18 cellular contexts compared by ENCODE assay signal in genomic region chr20:17645546-17646208, GRCh38. TPM values are rescaled to one million over a fixed set of nuclear protein-coding genes. Genes with fewer than 3 reads are reported as not detected.
DNase-seq lines count a peak whose midpoint lies in the region; TF ChIP-seq lines count a peak whose summit lies in the region.
"Had no signal": no experiment of that assay in that cellular context is flagged by ENCODE, and none has a peak within 500 bp of the region (broad histone marks: within the 10 kb centered on the region; RNA-seq: fewer than 3 reads in every experiment).

No MANE protein-coding gene starts in this region.

- WGBS in hepatocyte (ENCODE audit: low lambda C conversion rate, missing lambda C conversion rate), result 72% methylated on average over 10 of the region's 10 CpGs

- H3K79me2 ChIP-seq in osteoblast (ENCODE audit: insufficient read depth, low read length) (peaks cover 100% of the 10 kb centered on the region), PC-9 (ENCODE audit: low read depth) (no peaks in the 10 kb centered on the region), hepatocyte (peaks cover 100% of the 10 kb centered on the region)

- no peak overlapping the region for H3K4me3 ChIP-seq in fibroblast of the aortic adventitia (ENCODE audit: low read depth, low read length)
- no peak overlapping the region for H3K4me3 ChIP-seq in osteoblast (ENCODE audit: insufficient read depth, low read length)
- no peak overlapping the region for H3K4me3 ChIP-seq in PC-9
- H3K4me3 ChIP-seq in hepatocyte, result no peak overlapping the region

- H4K20me1 ChIP-seq in osteoblast (ENCODE audit: insufficient read depth, low read length) (peaks cover 94% of the 10 kb centered on the region), PC-9 (ENCODE audit: insufficient read depth) (peaks cover 26% of the 10 kb centered on the region), hepatocyte (ENCODE audit: insufficient read depth, poor library complexity, severe bottlenecking) (peaks cover 100% of the 10 kb centered on the region)

- CTCF ChIA-PET in activated naive CD4-positive, alpha-beta T cell treated with anti-CD3 and anti-CD28 coated beads, Interleukin-2, amount 10 ng/mL, durations not matched to agents 7 days and 5 days (lab: Charles Lee), result interaction anchor here (0.6 kb wide), 1 partner anchor 12 kb away, joined by 3 read pairs; no protein-coding TSS in a partner anchor
- CTCF ChIA-PET in PC-9 (lab: Charles Lee), result no interaction called here

- peaks cover 11% of the 10 kb centered on the region for H3K4me1 Mint-ChIP-seq in activated naive CD4-positive, alpha-beta T cell treated with anti-CD3 and anti-CD28 coated beads, Interleukin-2, amount 10 ng/mL, durations not matched to agents 7 days and 5 days

- no peak overlapping the region for H2AFZ ChIP-seq in osteoblast (ENCODE audit: low read length)
- H2AFZ ChIP-seq in PC-9, result no peak overlapping the region
- no peak overlapping the region for H2AFZ ChIP-seq in hepatocyte

- H3K27ac ChIP-seq in osteoblast (ENCODE audit: low read depth, low read length), result peak overlapping the region; percentile 39
- no peak overlapping the region for H3K27ac ChIP-seq in PC-9
- H3K27ac ChIP-seq in hepatocyte, result no peak overlapping the region

- no peak for DNase-seq in activated naive CD4-positive, alpha-beta T cell treated with anti-CD3 and anti-CD28 coated beads, Interleukin-2, amount 10 ng/mL, durations not matched to agents 7 days and 5 days
- no peak for DNase-seq in activated naive CD4-positive, alpha-beta T cell treated with anti-CD3 and anti-CD28 coated beads, Interleukin-2, amount 50 U/mL, for 16 hours
- DNase-seq in fibroblast of the aortic adventitia (ENCODE audit: low read depth) (peak; percentile 27), osteoblast (ENCODE audit: insufficient read length, low spot score, missing footprints) (peak; percentile 58), PC-9 (no peak), hippocampal formation (lab: John Stamatoyannopoulos, UW) (no peak), hepatocyte (ENCODE audit: low spot score) (no peak), NK-92 (lab: John Stamatoyannopoulos, UW; ENCODE audit: unreplicated experiment) (no peak)
- DNase-seq: ACHN; activated CD8-positive, alpha-beta memory T cell treated with anti-CD3 and anti-CD28 coated beads, Interleukin-2, amount 10 ng/mL, durations not matched to agents 7 days and 5 days; activated naive CD4-positive, alpha-beta T cell treated with anti-CD3 and anti-CD28 coated beads for 36 hours; Calu3; MM.1S; retina; stimulated activated CD4-positive, alpha-beta T cell treated with anti-CD3 and anti-CD28 coated beads, Interleukin-4, amount 100 ng/mL, for 1 hour had no signal

- H3K9me2 ChIP-seq in PC-9 (ENCODE audit: insufficient read depth) (no peaks in the 10 kb centered on the region), hepatocyte (replicated peaks; ENCODE audit: insufficient read depth) (no peaks in the 10 kb centered on the region)

- H3K4me1 ChIP-seq in osteoblast (ENCODE audit: insufficient read depth, low read length), result peaks cover 36% of the 10 kb centered on the region
- no peaks in the 10 kb centered on the region for H3K4me1 ChIP-seq in PC-9 (replicated peaks; ENCODE audit: insufficient read depth)
- peaks cover 41% of the 10 kb centered on the region for H3K4me1 ChIP-seq in hepatocyte (ENCODE audit: insufficient read depth)

- POLR2A ChIA-PET in PC-9 (lab: Charles Lee; ENCODE audit: unreplicated experiment), result interaction anchor here (0.7 kb wide), 1 partner anchor 125 kb away, joined by 4 read pairs; no protein-coding TSS in a partner anchor

- H3F3A ChIP-seq in PC-9 (ENCODE audit: insufficient read depth, low read depth), result no peaks in the 10 kb centered on the region

- intact Hi-C loops in PC-9 (cut with micrococcal nuclease; ENCODE audit: unreplicated experiment), result no loop called here

- H3K36me3 ChIP-seq in osteoblast (ENCODE audit: insufficient read depth, low read length) (peaks cover 67% of the 10 kb centered on the region), PC-9 (ENCODE audit: low read depth) (no peaks in the 10 kb centered on the region), hepatocyte (replicated peaks; ENCODE audit: insufficient read depth, low read depth) (no peaks in the 10 kb centered on the region)

- no peaks in the 10 kb centered on the region for H3K27me3 Mint-ChIP-seq in activated naive CD4-positive, alpha-beta T cell treated with anti-CD3 and anti-CD28 coated beads, Interleukin-2, amount 10 ng/mL, durations not matched to agents 7 days and 5 days
- H3K27me3 Mint-ChIP-seq: activated CD8-positive, alpha-beta memory T cell treated with anti-CD3 and anti-CD28 coated beads, Interleukin-2, amount 10 ng/mL, durations not matched to agents 7 days and 5 days had no signal

- TF ChIP-seq CTCF in fibroblast of the aortic adventitia (IDR thresholded peaks at IDR 0.05; ENCODE audit: insufficient read depth, low read length), result no peak
- no peak for TF ChIP-seq CTCF in osteoblast (IDR thresholded peaks at IDR 0.05; ENCODE audit: extremely low read depth, low read depth, low read length)
- no peak for TF ChIP-seq CTCF in PC-9 (conservative IDR thresholded peaks at IDR 0.05)
- TF ChIP-seq CTCF in hepatocyte (IDR thresholded peaks at IDR 0.05; ENCODE audit: poor library complexity), result no peak

- H3K4me2 ChIP-seq in osteoblast (ENCODE audit: insufficient read depth, low read length), result no peak overlapping the region
- H3K4me2 ChIP-seq in PC-9, result no peak overlapping the region
- no peak overlapping the region for H3K4me2 ChIP-seq in hepatocyte

- H3K27me3 ChIP-seq in osteoblast (ENCODE audit: insufficient read depth, low read length) (no peaks in the 10 kb centered on the region), PC-9 (ENCODE audit: insufficient read depth, low read depth) (no peaks in the 10 kb centered on the region), hepatocyte (no peaks in the 10 kb centered on the region)

- H3K27ac Mint-ChIP-seq in activated naive CD4-positive, alpha-beta T cell treated with anti-CD3 and anti-CD28 coated beads, Interleukin-2, amount 10 ng/mL, durations not matched to agents 7 days and 5 days, result peak overlapping the region; percentile 25
- H3K27ac Mint-ChIP-seq: activated CD8-positive, alpha-beta memory T cell treated with anti-CD3 and anti-CD28 coated beads, Interleukin-2, amount 10 ng/mL, durations not matched to agents 7 days and 5 days; activated naive CD4-positive, alpha-beta T cell treated with anti-CD3 and anti-CD28 coated beads for 36 hours had no signal

- BruUV-seq in PC-9 (replicated peaks; lab: Mats Ljungman, UMichigan), result no TSS peak

- H3K36me3 Mint-ChIP-seq in activated naive CD4-positive, alpha-beta T cell treated with anti-CD3 and anti-CD28 coated beads, Interleukin-2, amount 10 ng/mL, durations not matched to agents 7 days and 5 days, result peaks cover 2% of the 10 kb centered on the region
- H3K36me3 Mint-ChIP-seq: activated CD8-positive, alpha-beta memory T cell treated with anti-CD3 and anti-CD28 coated beads, Interleukin-2, amount 10 ng/mL, durations not matched to agents 7 days and 5 days had no signal

- no peaks in the 10 kb centered on the region for H3K9me3 Mint-ChIP-seq in activated naive CD4-positive, alpha-beta T cell treated with anti-CD3 and anti-CD28 coated beads, Interleukin-2, amount 10 ng/mL, durations not matched to agents 7 days and 5 days
- H3K9me3 Mint-ChIP-seq: activated naive CD4-positive, alpha-beta T cell treated with anti-CD3 and anti-CD28 coated beads for 36 hours had no signal

- H3K4me3 Mint-ChIP-seq in activated naive CD4-positive, alpha-beta T cell treated with anti-CD3 and anti-CD28 coated beads, Interleukin-2, amount 10 ng/mL, durations not matched to agents 7 days and 5 days, result no peak overlapping the region
- H3K4me3 Mint-ChIP-seq: activated CD8-positive, alpha-beta memory T cell treated with anti-CD3 and anti-CD28 coated beads, Interleukin-2, amount 10 ng/mL, durations not matched to agents 7 days and 5 days; activated naive CD4-positive, alpha-beta T cell treated with anti-CD3 and anti-CD28 coated beads for 36 hours had no signal

- no peaks in the 10 kb centered on the region for H3K9me3 ChIP-seq in osteoblast (ENCODE audit: low read depth, low read length)
- no peaks in the 10 kb centered on the region for H3K9me3 ChIP-seq in PC-9 (ENCODE audit: insufficient read depth, low read depth)
- no peaks in the 10 kb centered on the region for H3K9me3 ChIP-seq in hepatocyte (ENCODE audit: low read depth)

RNA-seq across cellular contexts. Expression of gene RRBP1, which starts 36.4 kb away (rescaled TPM):
- total RNA-seq in fibroblast of the aortic adventitia (ENCODE audit: low replicate concordance) (95.5 and 171 TPM in 2 replicates), osteoblast (122 and 126 TPM in 2 replicates), PC-9 (2021) (144 and 156 TPM in 2 replicates), hepatocyte (182 and 193 TPM in 2 replicates)
- polyA plus RNA-seq in hepatocyte, result 242 and 274 TPM in 2 replicates

RNA-seq across cellular contexts. Expression of gene BANF2, which starts 54.1 kb away (rescaled TPM):
- total RNA-seq in fibroblast of the aortic adventitia (ENCODE audit: low replicate concordance) (not detected in 2 replicates), osteoblast (not detected in 2 replicates), PC-9 (2021) (not detected in 2 replicates), hepatocyte (not detected in 2 replicates)
- polyA plus RNA-seq in hepatocyte, result not detected in 2 replicates
- total RNA-seq: activated CD8-positive, alpha-beta memory T cell treated with anti-CD3 and anti-CD28 coated beads, Interleukin-2, amount 10 ng/mL, durations not matched to agents 7 days and 5 days; activated naive CD4-positive, alpha-beta T cell treated with anti-CD3 and anti-CD28 coated beads for 36 hours; Calu3; HT1080; myocyte; urinary bladder had no signal
- polyA plus RNA-seq: urinary bladder had no signal

Comparison
In these comparisons a context has a peak if more than half of its experiments do, and no peak if none do; other contexts are left out.
1. DNase-seq: peak in fibroblast of the aortic adventitia (single experiment) and osteoblast (single experiment); none in activated naive CD4-positive, alpha-beta T cell treated with anti-CD3 and anti-CD28 coated beads, Interleukin-2, amount 10 ng/mL, durations not matched to agents 7 days and 5 days (single experiment), activated naive CD4-positive, alpha-beta T cell treated with anti-CD3 and anti-CD28 coated beads, Interleukin-2, amount 50 U/mL, for 16 hours (single experiment), PC-9 (0 of 2), hippocampal formation (0 of 2), hepatocyte (single experiment) and NK-92 (single experiment).